In genomic region chr19:3590991-3591659, GRCh38 we compare ENCODE assay signal across 21 cellular contexts. TPM values are rescaled to one million over a fixed set of nuclear protein-coding genes. Genes with fewer than 3 reads are reported as not detected.
A peak's percentile ranks its signal among the peaks of the same experiment; 100 is the strongest.
DNase-seq lines count a peak whose midpoint lies in the region; ATAC-seq, FAIRE-seq and TF ChIP-seq lines count a peak whose summit lies in the region.
"Had no signal": no experiment of that assay in that cellular context is flagged by ENCODE, and none has a peak within 500 bp of the region (broad histone marks: within the 10 kb centered on the region; RNA-seq: fewer than 3 reads in every experiment).

No MANE protein-coding gene starts in this region.

- TF ChIP-seq POLR2A in K562 (conservative IDR thresholded peaks at IDR 0.05), result no peak

- TF ChIP-seq EP300 in Ishikawa (IDR thresholded peaks at IDR 0.05; ENCODE audit: borderline replicate concordance) (no peak), K562 (IDR thresholded peaks at IDR 0.05; ENCODE audit: low read length) (no peak)

- no peaks in the 10 kb centered on the region for H3K79me2 ChIP-seq in K562 (ENCODE audit: control insufficient read depth, insufficient read depth, low read length)

- POLR2A ChIA-PET in K562 (lab: Yijun Ruan, JAX), result interaction anchor here (0.6 to 3.1 kb wide), 11 partner anchors 8 to 83 kb away, joined by 3 to 29 read pairs (median 4); partner anchors contain the start of gene TBXA2R

- no peak for TF ChIP-seq CTCF in K562 (IDR thresholded peaks at IDR 0.05 in 2 of 3, conservative IDR thresholded peaks at IDR 0.05 in 1 of 3; ENCODE audit: insufficient read depth in 2 of 3, low read depth in 1 of 3, low read length in 3 of 3)
- TF ChIP-seq CTCF in WERI-Rb-1 (IDR thresholded peaks at IDR 0.05; ENCODE audit: low read depth, low read length), result no peak

- BruUV-seq in K562 (replicated peaks; lab: Mats Ljungman, UMichigan), result no TSS peak

- H3K4me3 ChIP-seq in K562 (no peak overlapping the region), WERI-Rb-1 (ENCODE audit: low read depth, low read length) (no peak overlapping the region)
- H3K4me3 ChIP-seq: BLaER1, GM12878, GM23248 had no signal

- no peak for TF ChIP-seq RAD21 in Ishikawa (IDR thresholded peaks at IDR 0.05; ENCODE audit: low read depth)
- TF ChIP-seq RAD21 in K562 (CRISPR knock-in tag; conservative IDR thresholded peaks at IDR 0.05 in 1 of 2, IDR thresholded peaks at IDR 0.05 in 1 of 2), result no peak

- H3K9me1 ChIP-seq in K562 (ENCODE audit: control insufficient read depth, insufficient read depth, low read length), result no peaks in the 10 kb centered on the region

- H4K20me1 ChIP-seq in K562 (replicated peaks; ENCODE audit: control insufficient read depth, insufficient read depth, low read length), result no peaks in the 10 kb centered on the region
- H4K20me1 ChIP-seq: BLaER1 had no signal

- H3K36me3 ChIP-seq in K562 (ENCODE audit: control insufficient read depth, insufficient read depth, low read length) (peaks cover 3% of the 10 kb centered on the region; the same call in 1 of the 3 replicates), WERI-Rb-1 (no peaks in the 10 kb centered on the region)
- H3K36me3 ChIP-seq: BLaER1 had no signal

- H3K27ac ChIP-seq in K562 (ENCODE audit: extremely low read depth, low read depth, low read length) (no peak overlapping the region), WERI-Rb-1 (no peak overlapping the region)
- H3K27ac ChIP-seq: BLaER1, C4-2B, GM23248 had no signal

- no peaks in the 10 kb centered on the region for H3K27me3 ChIP-seq in K562 (ENCODE audit: control insufficient read depth in 2 of 2, insufficient read depth in 2 of 2, low read length in 2 of 2)
- no peaks in the 10 kb centered on the region for H3K27me3 ChIP-seq in WERI-Rb-1 (ENCODE audit: insufficient read depth, low read depth, severe bottlenecking)

- peaks cover 14% of the 10 kb centered on the region for H3K9me3 ChIP-seq in K562 (replicated peaks; ENCODE audit: control insufficient read depth, insufficient read depth, low read depth, low read length)
- peaks cover 12% of the 10 kb centered on the region for H3K9me3 ChIP-seq in WERI-Rb-1 (ENCODE audit: severe bottlenecking)

- intact Hi-C loops in K562 (cut with micrococcal nuclease), result no loop called here
- intact Hi-C loops in posterior vena cava (cut with DNase I), result no loop called here

- no peak overlapping the region for H2AFZ ChIP-seq in K562 (ENCODE audit: low read depth, low read length)
- H2AFZ ChIP-seq: GM23248 had no signal

- DNase-seq in K562 (ENCODE audit: extremely low read depth in 1 of 4, low spot score in 3 of 4) (no peak), posterior vena cava (ENCODE audit: low spot score) (peak; percentile 63), WERI-Rb-1 (no peak)
- DNase-seq: CD4-positive, CD25-positive, alpha-beta regulatory T cell; CD8-positive, alpha-beta memory T cell; DMS 273 treated with DMSO at 0.1 percent for 48 hours; DMS79; EL; GDM1; GM23248; H7; HCEC 1CT had no signal

- peaks cover 0 to 23% of the 10 kb centered on the region in 2 experiments; a peak in 2 of 5 replicates for H3K4me1 ChIP-seq in K562 (replicated peaks in 1 of 2; ENCODE audit: control insufficient read depth in 2 of 2, insufficient read depth in 2 of 2, low read length in 2 of 2)

- H3K9ac ChIP-seq in K562 (ENCODE audit: insufficient read depth in 1 of 2, low read depth in 2 of 2, low read length in 2 of 2), result no peak overlapping the region
- H3K9ac ChIP-seq: BLaER1, GM23248 had no signal

- H3K4me2 ChIP-seq in K562 (ENCODE audit: insufficient read depth, low read length), result no peak overlapping the region
- H3K4me2 ChIP-seq: BLaER1 had no signal

- CTCF ChIA-PET in K562 (lab: Yijun Ruan, JAX; ENCODE audit: low intra/inter-chr PET ratio), result no interaction called here

- ATAC-seq in K562 (no peak), GM18870 (IDR thresholded peaks at IDR 0.05; ENCODE audit: unreplicated experiment) (no peak), GM18867 (IDR thresholded peaks at IDR 0.05; ENCODE audit: unreplicated experiment) (no peak)
- ATAC-seq: GM12878 had no signal

- WGBS in K562 (ENCODE audit: insufficient coverage, low coverage, missing lambda C conversion rate), result 52% methylated on average over 8 of the region's 8 CpGs

- in situ Hi-C loops in K562 (cut with MboI), result no loop called here

- no peak for FAIRE-seq in K562 (lab: Jason Lieb, UNC)
- FAIRE-seq: D721Med, GM12878, H1 had no signal

RNA-seq across cellular contexts. Expression of gene GIPC3, which starts 5.8 kb away (rescaled TPM):
- 2.6 and 7.5 TPM in 2 replicates for total RNA-seq in K562 (2011; cell fraction: chromatin; rRNA removed; ENCODE audit: low replicate concordance)
- total RNA-seq in K562 (2011; cell fraction: nucleolus; rRNA removed), result 3.8 and 5.5 TPM in 2 replicates
- total RNA-seq in K562 (2011; cell fraction: nucleoplasm; rRNA removed), result 3.2 and 4.0 TPM in 2 replicates
- 0.54 and 1.2 TPM in 2 replicates for total RNA-seq in K562 (2014; rRNA removed)
- total RNA-seq in K562 (2014; rRNA removed; fragmentation: Illumina TruSeq; extraction: Trizol), result 0.83 and 0.91 TPM in 2 replicates
- total RNA-seq in K562 (2015; rRNA removed; fragmentation: Illumina TruSeq; extraction: Trizol), result 0.98 and 1.0 TPM in 2 replicates
- total RNA-seq in K562 (2021), result 3.3 and 3.9 TPM in 2 replicates
- 2.5 and 3.1 TPM in 2 replicates for polyA plus RNA-seq in K562 (2011; rRNA removed)
- polyA plus RNA-seq in K562 (2011; cell fraction: cytosol; rRNA removed), result 3.0 and 4.9 TPM in 2 replicates
- polyA plus RNA-seq in K562 (2011; cell fraction: nucleus; rRNA removed), result 5.3 and 8.9 TPM in 2 replicates
- polyA plus RNA-seq in K562 (2012), result 3.6 and 14.1 TPM in 2 replicates
- polyA plus RNA-seq in K562 (2014; fragmentation: Illumina TruSeq; extraction: Trizol), result 3.0 and 3.6 TPM in 2 replicates
- under 1 TPM in 1 of 2 experiments, not detected in 1; 0.03 TPM for polyA plus RNA-seq in K562 (2014; fragmentation: Nextera tagmentation; extraction: Ambion mirVana)
- 1.9 and 2.3 TPM in 2 replicates for polyA plus RNA-seq in K562 (2014; rRNA removed)
- 2.0 and 3.2 TPM in 2 replicates for polyA minus RNA-seq in K562 (2011; rRNA and poly(A)+ RNA removed)
- polyA minus RNA-seq in K562 (2011; cell fraction: cytosol; rRNA and poly(A)+ RNA removed), result 5.9 and 6.7 TPM in 2 replicates
- polyA minus RNA-seq in K562 (2011; cell fraction: nucleus; rRNA and poly(A)+ RNA removed), result 1.6 and 2.1 TPM in 2 replicates
- 10 to 100 TPM; 13.9 to 14.6 TPM for total RNA-seq in posterior vena cava
- total RNA-seq: A172, GM12878, GM23248 had no signal
- polyA plus RNA-seq: GM12878 had no signal

RNA-seq across cellular contexts. Expression of gene TBXA2R, which starts 15.6 kb away (rescaled TPM):
- 10.2 and 37.7 TPM in 2 replicates for total RNA-seq in K562 (2011; cell fraction: chromatin; rRNA removed; ENCODE audit: low replicate concordance)
- 58.8 and 84.5 TPM in 2 replicates for total RNA-seq in K562 (2011; cell fraction: nucleolus; rRNA removed)
- 27.7 and 36.4 TPM in 2 replicates for total RNA-seq in K562 (2011; cell fraction: nucleoplasm; rRNA removed)
- total RNA-seq in K562 (2014; rRNA removed) (2.5 and 5.2 TPM in 2 replicates), K562 (2014; rRNA removed; fragmentation: Illumina TruSeq; extraction: Trizol) (2.3 and 2.8 TPM in 2 replicates), K562 (2015; rRNA removed; fragmentation: Illumina TruSeq; extraction: Trizol) (2.5 and 3.1 TPM in 2 replicates), K562 (2021) (21.0 and 24.0 TPM in 2 replicates), posterior vena cava (10 to 100 TPM; 46.9 to 49.6 TPM)
- polyA plus RNA-seq in K562 (2011; rRNA removed) (2.9 and 4.4 TPM in 2 replicates), K562 (2014; fragmentation: Illumina TruSeq; extraction: Trizol) (4.3 and 6.7 TPM in 2 replicates), K562 (2014; fragmentation: Nextera tagmentation; extraction: Ambion mirVana) (1 to 10 TPM; 1.5 to 2.6 TPM), K562 (2014; rRNA removed) (5.7 and 6.1 TPM in 2 replicates)
- polyA plus RNA-seq in K562 (2011; cell fraction: cytosol; rRNA removed), result 4.0 and 21.7 TPM in 2 replicates
- polyA plus RNA-seq in K562 (2011; cell fraction: nucleus; rRNA removed), result 3.7 and 12.5 TPM in 2 replicates
- 11.5 and 11.6 TPM in 2 replicates for polyA plus RNA-seq in K562 (2012)
- polyA minus RNA-seq in K562 (2011; rRNA and poly(A)+ RNA removed), result 0.90 and 1.6 TPM in 2 replicates
- 17.4 and 19.6 TPM in 2 replicates for polyA minus RNA-seq in K562 (2011; cell fraction: cytosol; rRNA and poly(A)+ RNA removed)
- 3.1 and 6.1 TPM in 2 replicates for polyA minus RNA-seq in K562 (2011; cell fraction: nucleus; rRNA and poly(A)+ RNA removed)
- total RNA-seq: GM12878 had no signal

RNA-seq across cellular contexts. Expression of gene HMG20B, which starts 18.4 kb away (rescaled TPM):
- 47.2 and 115 TPM in 2 replicates for total RNA-seq in K562 (2011; cell fraction: chromatin; rRNA removed; ENCODE audit: low replicate concordance)
- 85.8 and 97.1 TPM in 2 replicates for total RNA-seq in K562 (2011; cell fraction: nucleolus; rRNA removed)
- 68.6 and 70.5 TPM in 2 replicates for total RNA-seq in K562 (2011; cell fraction: nucleoplasm; rRNA removed)
- total RNA-seq in K562 (2014; rRNA removed) (137 and 148 TPM in 2 replicates), K562 (2014; rRNA removed; fragmentation: Illumina TruSeq; extraction: Trizol) (18.2 and 18.5 TPM in 2 replicates), K562 (2015; rRNA removed; fragmentation: Illumina TruSeq; extraction: Trizol) (37.6 and 38.6 TPM in 2 replicates), K562 (2021) (122 and 125 TPM in 2 replicates), posterior vena cava (100 to 1,000 TPM in 1 of 2 donors, 10 to 100 TPM in 1; 96.8 to 111 TPM)
- polyA plus RNA-seq in K562 (2011; rRNA removed) (47.6 and 54.4 TPM in 2 replicates), K562 (2014; fragmentation: Illumina TruSeq; extraction: Trizol) (25.6 and 53.2 TPM in 2 replicates), K562 (2014; fragmentation: Nextera tagmentation; extraction: Ambion mirVana) (under 1 TPM; 0.35 to 0.78 TPM), K562 (2014; rRNA removed) (159 and 172 TPM in 2 replicates)
- 49.5 and 107 TPM in 2 replicates for polyA plus RNA-seq in K562 (2011; cell fraction: cytosol; rRNA removed)
- 169 and 253 TPM in 2 replicates for polyA plus RNA-seq in K562 (2011; cell fraction: nucleus; rRNA removed)
- polyA plus RNA-seq in K562 (2012), result 75.9 and 122 TPM in 2 replicates
- polyA minus RNA-seq in K562 (2011; rRNA and poly(A)+ RNA removed), result 8.0 and 11.1 TPM in 2 replicates
- polyA minus RNA-seq in K562 (2011; cell fraction: cytosol; rRNA and poly(A)+ RNA removed), result 24.4 and 30.8 TPM in 2 replicates
- polyA minus RNA-seq in K562 (2011; cell fraction: nucleus; rRNA and poly(A)+ RNA removed), result 24.4 and 30.4 TPM in 2 replicates

RNA-seq across cellular contexts. Expression of gene MFSD12, which starts 33.7 kb away (rescaled TPM):
- 80.9 and 267 TPM in 2 replicates for total RNA-seq in K562 (2011; cell fraction: chromatin; rRNA removed; ENCODE audit: low replicate concordance)
- total RNA-seq in K562 (2011; cell fraction: nucleolus; rRNA removed), result 253 and 311 TPM in 2 replicates
- total RNA-seq in K562 (2011; cell fraction: nucleoplasm; rRNA removed), result 151 and 160 TPM in 2 replicates
- total RNA-seq in K562 (2014; rRNA removed) (99.9 and 103 TPM in 2 replicates), K562 (2014; rRNA removed; fragmentation: Illumina TruSeq; extraction: Trizol) (18.8 and 21.5 TPM in 2 replicates), K562 (2015; rRNA removed; fragmentation: Illumina TruSeq; extraction: Trizol) (34.8 and 40.7 TPM in 2 replicates), K562 (2021) (110 and 112 TPM in 2 replicates), posterior vena cava (10 to 100 TPM; 49.6 to 52.7 TPM)
- polyA plus RNA-seq in K562 (2011; rRNA removed) (31.8 and 53.9 TPM in 2 replicates), K562 (2014; fragmentation: Illumina TruSeq; extraction: Trizol) (28.2 and 63.0 TPM in 2 replicates), K562 (2014; fragmentation: Nextera tagmentation; extraction: Ambion mirVana) (1 to 10 TPM in 1 of 2 experiments, under 1 TPM in 1; 0.69 to 1.7 TPM), K562 (2014; rRNA removed) (79.9 and 80.7 TPM in 2 replicates)
- 48.2 and 140 TPM in 2 replicates for polyA plus RNA-seq in K562 (2011; cell fraction: cytosol; rRNA removed)
- polyA plus RNA-seq in K562 (2011; cell fraction: nucleus; rRNA removed), result 127 and 224 TPM in 2 replicates
- 63.5 and 81.8 TPM in 2 replicates for polyA plus RNA-seq in K562 (2012)
- 19.6 and 27.4 TPM in 2 replicates for polyA minus RNA-seq in K562 (2011; rRNA and poly(A)+ RNA removed)
- 64.0 and 66.5 TPM in 2 replicates for polyA minus RNA-seq in K562 (2011; cell fraction: cytosol; rRNA and poly(A)+ RNA removed)
- polyA minus RNA-seq in K562 (2011; cell fraction: nucleus; rRNA and poly(A)+ RNA removed), result 38.5 and 38.8 TPM in 2 replicates

RNA-seq across cellular contexts. Expression of gene CACTIN, which starts 35.5 kb away (rescaled TPM):
- 35.4 and 89.8 TPM in 2 replicates for total RNA-seq in K562 (2011; cell fraction: chromatin; rRNA removed; ENCODE audit: low replicate concordance)
- 60.3 and 65.9 TPM in 2 replicates for total RNA-seq in K562 (2011; cell fraction: nucleolus; rRNA removed)
- 35.3 and 37.6 TPM in 2 replicates for total RNA-seq in K562 (2011; cell fraction: nucleoplasm; rRNA removed)
- total RNA-seq in K562 (2014; rRNA removed) (46.5 and 57.8 TPM in 2 replicates), K562 (2014; rRNA removed; fragmentation: Illumina TruSeq; extraction: Trizol) (7.6 and 7.9 TPM in 2 replicates), K562 (2015; rRNA removed; fragmentation: Illumina TruSeq; extraction: Trizol) (25.6 and 27.3 TPM in 2 replicates), K562 (2021) (42.1 and 49.2 TPM in 2 replicates), posterior vena cava (10 to 100 TPM; 13.0 to 17.0 TPM)
- polyA plus RNA-seq in K562 (2011; rRNA removed) (15.0 and 19.4 TPM in 2 replicates), K562 (2014; fragmentation: Illumina TruSeq; extraction: Trizol) (9.6 and 20.4 TPM in 2 replicates), K562 (2014; fragmentation: Nextera tagmentation; extraction: Ambion mirVana) (under 1 TPM; 0.15 to 0.52 TPM), K562 (2014; rRNA removed) (35.0 and 36.4 TPM in 2 replicates)
- 21.9 and 50.9 TPM in 2 replicates for polyA plus RNA-seq in K562 (2011; cell fraction: cytosol; rRNA removed)
- 54.2 and 84.9 TPM in 2 replicates for polyA plus RNA-seq in K562 (2011; cell fraction: nucleus; rRNA removed)
- polyA plus RNA-seq in K562 (2012), result 22.8 and 28.5 TPM in 2 replicates
- polyA minus RNA-seq in K562 (2011; rRNA and poly(A)+ RNA removed), result 4.5 and 9.4 TPM in 2 replicates
- polyA minus RNA-seq in K562 (2011; cell fraction: cytosol; rRNA and poly(A)+ RNA removed), result 13.0 and 16.6 TPM in 2 replicates
- polyA minus RNA-seq in K562 (2011; cell fraction: nucleus; rRNA and poly(A)+ RNA removed), result 9.6 and 12.0 TPM in 2 replicates
